In the genomic region with DNA sequence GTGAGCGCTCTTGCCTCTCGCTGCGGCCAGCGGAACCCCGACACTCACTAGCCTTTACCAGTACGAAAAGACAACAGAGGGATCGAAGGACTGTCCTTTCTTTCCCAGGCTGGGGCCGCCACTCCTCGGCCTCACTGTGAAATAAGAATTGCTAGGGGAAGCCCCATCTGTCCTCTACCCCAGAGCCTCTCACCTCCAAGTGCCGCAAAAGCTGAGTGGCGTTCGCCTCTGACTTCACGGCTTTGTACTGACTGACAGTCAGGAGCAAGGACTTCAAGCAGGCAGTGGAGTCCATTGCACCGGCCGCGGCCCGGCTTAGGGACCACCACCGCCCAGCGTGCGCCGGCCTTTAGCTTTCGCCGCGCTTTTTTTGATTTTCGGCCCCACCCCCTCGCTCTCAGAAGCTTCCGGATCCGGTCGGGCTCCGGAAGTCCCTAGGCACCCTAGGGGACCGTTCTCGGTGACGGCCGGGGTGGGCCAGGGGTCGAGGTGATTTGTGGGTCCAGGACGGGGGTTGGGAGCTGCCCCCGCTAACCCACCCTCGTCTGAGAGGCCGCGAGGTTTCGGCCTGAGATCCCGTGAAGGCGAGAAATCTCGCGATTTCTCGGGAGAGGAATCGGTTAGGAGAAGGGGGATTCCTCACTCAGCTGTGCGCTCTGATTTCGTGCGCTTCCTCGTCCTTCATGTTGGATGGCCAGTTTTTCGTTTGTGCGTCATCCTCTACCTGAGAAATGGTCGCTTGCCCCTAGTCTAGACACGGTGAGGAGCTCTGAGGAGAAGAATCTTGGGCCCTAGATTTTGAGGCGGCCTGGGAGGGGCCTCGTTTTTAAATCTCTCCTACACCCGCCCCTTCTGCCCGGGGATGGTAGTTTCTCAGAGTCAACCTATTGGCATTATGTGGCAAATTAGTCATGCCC, we compare ENCODE assay signal across 1 cellular context.
TF ChIP-seq lines count a peak whose summit lies in the region.

TSS of gene CIP2A (minus strand) at position 358 of the 917 bp plus-strand sequence. CDS start at position 295, 63 bp downstream.
TSS of gene DZIP3 (plus strand) at position 642 of the 917 bp plus-strand sequence. CDS start 15,685 bp downstream, outside the sequence.

TF ChIP-seq in GM12878, 131 proteins besides CTCF, POLR2A, EP300 and RAD21 (continued from another document and continues in another):
- TF ChIP-seq EGR1 (IDR thresholded peaks at IDR 0.05; ENCODE audit: borderline replicate concordance in 1 of 2, low read depth in 2 of 2, low read length in 2 of 2) (peak in 1 of 2 experiments; percentile 63; a peak in 2 of 3 replicates), BCL3 (IDR thresholded peaks at IDR 0.05; ENCODE audit: borderline replicate concordance, insufficient read depth, low read depth, low read length, poor library complexity, severe bottlenecking) (no peak), YY1 (IDR thresholded peaks at IDR 0.05; ENCODE audit: low read depth, low read length) (peak; percentile 70), ZBED1 (IDR thresholded peaks at IDR 0.05; ENCODE audit: borderline replicate concordance) (peak; percentile 26; the same call in 1 of the 2 replicates), YBX1 (IDR thresholded peaks at IDR 0.05) (no peak), RFX5 (IDR thresholded peaks at IDR 0.05; ENCODE audit: low read depth, low read length) (no peak), SUPT20H (IDR thresholded peaks at IDR 0.05; ENCODE audit: borderline replicate concordance, control insufficient read depth, low read depth, low read length) (no peak), DPF2 (IDR thresholded peaks at IDR 0.05) (peak; percentile 65), MEF2B (IDR thresholded peaks at IDR 0.05; ENCODE audit: partially characterized antibody, poor library complexity, severe bottlenecking) (peak; percentile 82), ZNF274 (IDR thresholded peaks at IDR 0.05; ENCODE audit: insufficient read depth, insufficient read length) (no peak), TCF3 (IDR thresholded peaks at IDR 0.05; ENCODE audit: borderline replicate concordance, insufficient read depth, low read depth, low read length) (no peak), HDGF (IDR thresholded peaks at IDR 0.05) (no peak), ZNF622 (IDR thresholded peaks at IDR 0.05) (no peak), NRF1 (conservative IDR thresholded peaks at IDR 0.05; ENCODE audit: low read depth, low read length) (no peak), BCL11A (IDR thresholded peaks at IDR 0.05; ENCODE audit: low read depth, low read length) (0 out of 2 replicates have a peak, but pooled peaks have one; percentile 1), TAF1 (IDR thresholded peaks at IDR 0.05; ENCODE audit: borderline replicate concordance, low read depth, low read length) (peak; percentile 75), E2F8 (IDR thresholded peaks at IDR 0.05; ENCODE audit: low read depth, partially characterized antibody) (peak; percentile 82), HDAC6 (IDR thresholded peaks at IDR 0.05; ENCODE audit: unreplicated experiment) (no peak), NFXL1 (IDR thresholded peaks at IDR 0.05; ENCODE audit: borderline replicate concordance) (no peak), RAD51 (IDR thresholded peaks at IDR 0.05) (no peak), IRF5 (IDR thresholded peaks at IDR 0.05; ENCODE audit: borderline replicate concordance) (peak; percentile 69; the same call in 1 of the 2 replicates), ZZZ3 (IDR thresholded peaks at IDR 0.05; ENCODE audit: control insufficient read depth, insufficient read length, low read depth) (no peak), MEF2A (IDR thresholded peaks at IDR 0.05; ENCODE audit: insufficient read depth, low read depth, low read length) (no peak), ZNF217 (IDR thresholded peaks at IDR 0.05) (no peak), SREBF1 (IDR thresholded peaks at IDR 0.05; ENCODE audit: low read length) (no peak), SKIL (IDR thresholded peaks at IDR 0.05; ENCODE audit: low read depth, poor library complexity, severe bottlenecking) (no peak), EED (IDR thresholded peaks at IDR 0.05; ENCODE audit: low read depth) (no peak), CBX5 (IDR thresholded peaks at IDR 0.05; ENCODE audit: low read depth) (no peak), MTA3 (IDR thresholded peaks at IDR 0.05; ENCODE audit: borderline replicate concordance, low read length) (no peak; the same call in 1 of the 2 replicates), KAT2A (conservative IDR thresholded peaks at IDR 0.05; ENCODE audit: control insufficient read depth, low read depth, low read length) (no peak)
- TF ChIP-seq, protein P1, sequence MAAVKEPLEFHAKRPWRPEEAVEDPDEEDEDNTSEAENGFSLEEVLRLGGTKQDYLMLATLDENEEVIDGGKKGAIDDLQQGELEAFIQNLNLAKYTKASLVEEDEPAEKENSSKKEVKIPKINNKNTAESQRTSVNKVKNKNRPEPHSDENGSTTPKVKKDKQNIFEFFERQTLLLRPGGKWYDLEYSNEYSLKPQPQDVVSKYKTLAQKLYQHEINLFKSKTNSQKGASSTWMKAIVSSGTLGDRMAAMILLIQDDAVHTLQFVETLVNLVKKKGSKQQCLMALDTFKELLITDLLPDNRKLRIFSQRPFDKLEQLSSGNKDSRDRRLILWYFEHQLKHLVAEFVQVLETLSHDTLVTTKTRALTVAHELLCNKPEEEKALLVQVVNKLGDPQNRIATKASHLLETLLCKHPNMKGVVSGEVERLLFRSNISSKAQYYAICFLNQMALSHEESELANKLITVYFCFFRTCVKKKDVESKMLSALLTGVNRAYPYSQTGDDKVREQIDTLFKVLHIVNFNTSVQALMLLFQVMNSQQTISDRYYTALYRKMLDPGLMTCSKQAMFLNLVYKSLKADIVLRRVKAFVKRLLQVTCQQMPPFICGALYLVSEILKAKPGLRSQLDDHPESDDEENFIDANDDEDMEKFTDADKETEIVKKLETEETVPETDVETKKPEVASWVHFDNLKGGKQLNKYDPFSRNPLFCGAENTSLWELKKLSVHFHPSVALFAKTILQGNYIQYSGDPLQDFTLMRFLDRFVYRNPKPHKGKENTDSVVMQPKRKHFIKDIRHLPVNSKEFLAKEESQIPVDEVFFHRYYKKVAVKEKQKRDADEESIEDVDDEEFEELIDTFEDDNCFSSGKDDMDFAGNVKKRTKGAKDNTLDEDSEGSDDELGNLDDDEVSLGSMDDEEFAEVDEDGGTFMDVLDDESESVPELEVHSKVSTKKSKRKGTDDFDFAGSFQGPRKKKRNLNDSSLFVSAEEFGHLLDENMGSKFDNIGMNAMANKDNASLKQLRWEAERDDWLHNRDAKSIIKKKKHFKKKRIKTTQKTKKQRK (IDR thresholded peaks at IDR 0.05; ENCODE audit: low read depth, low read length), result no peak
- TF ChIP-seq, protein P2, sequence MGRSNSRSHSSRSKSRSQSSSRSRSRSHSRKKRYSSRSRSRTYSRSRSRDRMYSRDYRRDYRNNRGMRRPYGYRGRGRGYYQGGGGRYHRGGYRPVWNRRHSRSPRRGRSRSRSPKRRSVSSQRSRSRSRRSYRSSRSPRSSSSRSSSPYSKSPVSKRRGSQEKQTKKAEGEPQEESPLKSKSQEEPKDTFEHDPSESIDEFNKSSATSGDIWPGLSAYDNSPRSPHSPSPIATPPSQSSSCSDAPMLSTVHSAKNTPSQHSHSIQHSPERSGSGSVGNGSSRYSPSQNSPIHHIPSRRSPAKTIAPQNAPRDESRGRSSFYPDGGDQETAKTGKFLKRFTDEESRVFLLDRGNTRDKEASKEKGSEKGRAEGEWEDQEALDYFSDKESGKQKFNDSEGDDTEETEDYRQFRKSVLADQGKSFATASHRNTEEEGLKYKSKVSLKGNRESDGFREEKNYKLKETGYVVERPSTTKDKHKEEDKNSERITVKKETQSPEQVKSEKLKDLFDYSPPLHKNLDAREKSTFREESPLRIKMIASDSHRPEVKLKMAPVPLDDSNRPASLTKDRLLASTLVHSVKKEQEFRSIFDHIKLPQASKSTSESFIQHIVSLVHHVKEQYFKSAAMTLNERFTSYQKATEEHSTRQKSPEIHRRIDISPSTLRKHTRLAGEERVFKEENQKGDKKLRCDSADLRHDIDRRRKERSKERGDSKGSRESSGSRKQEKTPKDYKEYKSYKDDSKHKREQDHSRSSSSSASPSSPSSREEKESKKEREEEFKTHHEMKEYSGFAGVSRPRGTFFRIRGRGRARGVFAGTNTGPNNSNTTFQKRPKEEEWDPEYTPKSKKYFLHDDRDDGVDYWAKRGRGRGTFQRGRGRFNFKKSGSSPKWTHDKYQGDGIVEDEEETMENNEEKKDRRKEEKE (IDR thresholded peaks at IDR 0.05), result no peak
- TF ChIP-seq, protein P3, sequence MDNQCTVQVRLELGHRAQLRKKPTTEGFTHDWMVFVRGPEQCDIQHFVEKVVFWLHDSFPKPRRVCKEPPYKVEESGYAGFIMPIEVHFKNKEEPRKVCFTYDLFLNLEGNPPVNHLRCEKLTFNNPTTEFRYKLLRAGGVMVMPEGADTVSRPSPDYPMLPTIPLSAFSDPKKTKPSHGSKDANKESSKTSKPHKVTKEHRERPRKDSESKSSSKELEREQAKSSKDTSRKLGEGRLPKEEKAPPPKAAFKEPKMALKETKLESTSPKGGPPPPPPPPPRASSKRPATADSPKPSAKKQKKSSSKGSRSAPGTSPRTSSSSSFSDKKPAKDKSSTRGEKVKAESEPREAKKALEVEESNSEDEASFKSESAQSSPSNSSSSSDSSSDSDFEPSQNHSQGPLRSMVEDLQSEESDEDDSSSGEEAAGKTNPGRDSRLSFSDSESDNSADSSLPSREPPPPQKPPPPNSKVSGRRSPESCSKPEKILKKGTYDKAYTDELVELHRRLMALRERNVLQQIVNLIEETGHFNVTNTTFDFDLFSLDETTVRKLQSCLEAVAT (IDR thresholded peaks at IDR 0.05), result peak; percentile 58
- TF ChIP-seq, protein P4, sequence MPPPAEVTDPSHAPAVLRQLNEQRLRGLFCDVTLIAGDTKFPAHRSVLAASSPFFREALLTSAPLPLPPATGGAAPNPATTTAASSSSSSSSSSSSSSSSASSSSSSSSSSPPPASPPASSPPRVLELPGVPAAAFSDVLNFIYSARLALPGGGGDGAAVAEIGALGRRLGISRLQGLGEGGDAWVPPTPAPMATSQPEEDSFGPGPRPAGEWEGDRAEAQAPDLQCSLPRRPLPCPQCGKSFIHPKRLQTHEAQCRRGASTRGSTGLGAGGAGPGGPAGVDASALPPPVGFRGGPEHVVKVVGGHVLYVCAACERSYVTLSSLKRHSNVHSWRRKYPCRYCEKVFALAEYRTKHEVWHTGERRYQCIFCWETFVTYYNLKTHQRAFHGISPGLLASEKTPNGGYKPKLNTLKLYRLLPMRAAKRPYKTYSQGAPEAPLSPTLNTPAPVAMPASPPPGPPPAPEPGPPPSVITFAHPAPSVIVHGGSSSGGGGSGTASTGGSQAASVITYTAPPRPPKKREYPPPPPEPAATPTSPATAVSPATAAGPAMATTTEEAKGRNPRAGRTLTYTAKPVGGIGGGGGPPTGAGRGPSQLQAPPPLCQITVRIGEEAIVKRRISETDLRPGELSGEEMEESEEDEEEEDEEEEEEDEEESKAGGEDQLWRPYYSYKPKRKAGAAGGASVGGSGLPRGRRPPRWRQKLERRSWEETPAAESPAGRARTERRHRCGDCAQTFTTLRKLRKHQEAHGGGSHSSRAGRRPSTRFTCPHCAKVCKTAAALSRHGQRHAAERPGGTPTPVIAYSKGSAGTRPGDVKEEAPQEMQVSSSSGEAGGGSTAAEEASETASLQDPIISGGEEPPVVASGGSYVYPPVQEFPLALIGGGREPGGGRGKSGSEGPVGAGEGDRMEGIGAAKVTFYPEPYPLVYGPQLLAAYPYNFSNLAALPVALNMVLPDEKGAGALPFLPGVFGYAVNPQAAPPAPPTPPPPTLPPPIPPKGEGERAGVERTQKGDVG (CRISPR knock-in tag; IDR thresholded peaks at IDR 0.05), result no peak
